29 cellular contexts compared by ENCODE assay signal in the genomic region with DNA sequence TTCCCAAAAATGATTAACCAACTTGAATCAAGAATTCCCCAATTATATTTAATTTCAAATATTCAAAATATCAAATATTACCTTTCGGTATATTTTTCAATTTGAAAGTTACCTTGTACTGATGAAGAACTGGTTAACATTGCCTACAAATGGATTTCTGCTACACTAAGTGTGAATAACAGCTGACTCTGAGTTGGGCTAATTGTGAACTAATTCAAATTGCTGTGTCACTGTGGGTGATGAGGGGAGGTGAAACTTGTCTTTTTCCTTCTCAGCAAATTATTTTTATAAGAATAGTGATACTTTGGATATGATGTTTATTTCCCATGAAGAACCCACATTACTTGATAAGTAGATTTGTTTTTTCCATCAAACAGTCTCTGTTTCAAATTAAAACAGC.
"Had no signal": no experiment of that assay in that cellular context is flagged by ENCODE, and none has a peak within 500 bp of the region (broad histone marks: within the 10 kb centered on the region; RNA-seq: fewer than 3 reads in every experiment).

No MANE protein-coding gene starts in this region.

- H3K9me3 Mint-ChIP-seq: dendritic cell treated with granulocyte-macrophage colony-stimulating factor and Interleukin-4, amounts not matched to agents 40 ng/mL and 50 ng/mL, for 4 days; effector memory CD8-positive, alpha-beta T cell had no signal

- H3K36me3 ChIP-seq: colonic mucosa, esophagus muscularis mucosa, esophagus squamous epithelium, gastrocnemius medialis, gastroesophageal sphincter, heart left ventricle, heart right ventricle had no signal

- FAIRE-seq: endometrium, endothelial cell of umbilical vein, frontal cortex had no signal

- DNase-seq: colonic mucosa; cortex of kidney; dermis blood vessel endothelial cell; dorsolateral prefrontal cortex; effector CD4-positive, alpha-beta T cell; effector CD8-positive, alpha-beta T cell; effector memory CD4-positive, alpha-beta T cell; effector memory CD8-positive, alpha-beta T cell; endodermal cell; erythroblast; esophagus squamous epithelium; foreskin fibroblast; foreskin keratinocyte; foreskin melanocyte; gastrocnemius medialis; glutamatergic neuron; head of caudate nucleus; heart left ventricle; heart right ventricle had no signal

- H3K27me3 Mint-ChIP-seq: dendritic cell treated with granulocyte-macrophage colony-stimulating factor and Interleukin-4, amounts not matched to agents 40 ng/mL and 50 ng/mL, for 4 days had no signal

- H3K27ac Mint-ChIP-seq: dendritic cell treated with granulocyte-macrophage colony-stimulating factor and Interleukin-4, amounts not matched to agents 40 ng/mL and 50 ng/mL, for 4 days; effector memory CD8-positive, alpha-beta T cell; endodermal cell had no signal

- H3K27me3 ChIP-seq: colonic mucosa, dorsolateral prefrontal cortex, esophagus muscularis mucosa, esophagus squamous epithelium, foreskin keratinocyte, gastrocnemius medialis, gastroesophageal sphincter, heart left ventricle, heart right ventricle, hepatocyte had no signal

- H3K9me3 ChIP-seq: colonic mucosa, esophagus muscularis mucosa, esophagus squamous epithelium, gastrocnemius medialis, gastroesophageal sphincter, heart left ventricle, heart right ventricle had no signal

- ATAC-seq: effector memory CD8-positive, alpha-beta T cell; esophagus mucosa; foreskin keratinocyte; gastrocnemius medialis; gastroesophageal sphincter; heart left ventricle; heart right ventricle had no signal

- H3K27ac ChIP-seq: colonic mucosa, coronary artery, dorsolateral prefrontal cortex, epithelial cell of prostate, esophagus muscularis mucosa, esophagus squamous epithelium, foreskin keratinocyte, gastrocnemius medialis, gastroesophageal sphincter, heart left ventricle, heart right ventricle, hepatocyte had no signal

- H2AFZ ChIP-seq: hepatocyte had no signal

- H3K4me1 ChIP-seq: colonic mucosa, esophagus muscularis mucosa, esophagus squamous epithelium, foreskin keratinocyte, gastrocnemius medialis, gastroesophageal sphincter had no signal

- H3K4me3 Mint-ChIP-seq: dendritic cell treated with granulocyte-macrophage colony-stimulating factor and Interleukin-4, amounts not matched to agents 40 ng/mL and 50 ng/mL, for 4 days; effector memory CD8-positive, alpha-beta T cell; endodermal cell had no signal

- H3K4me3 ChIP-seq: colonic mucosa, coronary artery, dorsolateral prefrontal cortex, esophagus muscularis mucosa, esophagus squamous epithelium, gastrocnemius medialis, gastroesophageal sphincter, heart left ventricle, heart right ventricle, hepatocyte had no signal

- H3K4me2 ChIP-seq: hepatocyte had no signal

- H3K79me2 ChIP-seq: hepatocyte had no signal
